ENCODE assay signal across 8 cellular contexts in genomic region chr3:190811775-190812480, GRCh38. TPM values are rescaled to one million over a fixed set of nuclear protein-coding genes. Genes with fewer than 3 reads are reported as not detected.
DNase-seq lines count a peak whose midpoint lies in the region; ATAC-seq, FAIRE-seq and TF ChIP-seq lines count a peak whose summit lies in the region.

No MANE protein-coding gene starts in this region.

- TF ChIP-seq EP300 in HepG2 (IDR thresholded peaks at IDR 0.05; ENCODE audit: low read depth in 2 of 2, low read length in 2 of 2), result no peak
- TF ChIP-seq EP300 in HepG2 (CRISPR knock-in tag; IDR thresholded peaks at IDR 0.05; ENCODE audit: borderline replicate concordance), result no peak

- intact Hi-C loops in MCF 10A (cut with micrococcal nuclease) (loop anchor here (1.0 to 2.0 kb wide), 4 partner anchors 53 to 239 kb away; no protein-coding TSS in a partner anchor), HepG2 (cut with micrococcal nuclease; ENCODE audit: unreplicated experiment) (loop anchor here (1.0 to 5.0 kb wide), 2 partner anchors 55 to 239 kb away; no protein-coding TSS in a partner anchor)
- intact Hi-C loops in CD8-positive, alpha-beta T cell (cut with DNase I, micrococcal nuclease), result no loop called here

- in situ Hi-C loops in HepG2 (cut with HindIII; ENCODE audit: extremely low pct_ligation_motif_present, low pct_unique_long_range_greater_than_20kb), result no loop called here

- BruUV-seq in MCF 10A (replicated peaks; lab: Mats Ljungman, UMichigan) (no TSS peak), HepG2 (replicated peaks; lab: Mats Ljungman, UMichigan) (no TSS peak)

- ATAC-seq in GM18519 (IDR thresholded peaks at IDR 0.05; ENCODE audit: low FRiP score, unreplicated experiment), result peak; percentile 61
- ATAC-seq in HG03196 (IDR thresholded peaks at IDR 0.05; ENCODE audit: unreplicated experiment), result peak; percentile 61
- peak; percentile 91 for ATAC-seq in HepG2
- no peak for ATAC-seq in CD8-positive, alpha-beta T cell

- POLR2A ChIA-PET in MCF 10A (lab: Yijun Ruan, JAX), result interaction anchor here (1.1 to 1.6 kb wide), 2 partner anchors 41 to 239 kb away, joined by 3 to 7 read pairs; no protein-coding TSS in a partner anchor
- POLR2A ChIA-PET in HepG2 (lab: Yijun Ruan, JAX), result no interaction called here
- POLR2A ChIA-PET in CD8-positive, alpha-beta T cell (lab: Charles Lee), result interaction anchor here (0.6 kb wide), 1 partner anchor 212 kb away, joined by 3 read pairs; no protein-coding TSS in a partner anchor

- no peaks in the 10 kb centered on the region for H3K36me3 Mint-ChIP-seq in MCF 10A (ENCODE audit: insufficient read depth, unreplicated experiment)
- no peaks in the 10 kb centered on the region for H3K36me3 Mint-ChIP-seq in CD8-positive, alpha-beta T cell

- H3K9me3 Mint-ChIP-seq in MCF 10A (ENCODE audit: unreplicated experiment), result peaks cover 3% of the 10 kb centered on the region
- peaks cover under 1% of the 10 kb centered on the region for H3K9me3 Mint-ChIP-seq in CD8-positive, alpha-beta T cell

- H3K4me1 Mint-ChIP-seq in MCF 10A (ENCODE audit: insufficient read depth, unreplicated experiment), result peaks cover 12% of the 10 kb centered on the region
- H3K4me1 Mint-ChIP-seq in CD8-positive, alpha-beta T cell (ENCODE audit: low read depth), result no peaks in the 10 kb centered on the region

- peak overlapping the region in 2 of 3 experiments; percentile 20 to 32; a peak in 2 of 6 replicates for H3K4me3 ChIP-seq in HepG2 (replicated peaks in 1 of 3; ENCODE audit: insufficient read depth in 1 of 3, low read depth in 2 of 3, low read length in 3 of 3)
- H3K4me3 ChIP-seq in CD8-positive, alpha-beta T cell (ENCODE audit: low read depth, low read length), result no peak overlapping the region

- H2AFZ ChIP-seq in HepG2 (ENCODE audit: low read length), result no peak overlapping the region

- TF ChIP-seq CTCF in MCF 10A (IDR thresholded peaks at IDR 0.05; ENCODE audit: unreplicated experiment) (peak; percentile 76), HepG2 (CRISPR knock-in tag; IDR thresholded peaks at IDR 0.05) (peak; percentile 74)
- no peak for TF ChIP-seq CTCF in CD8-positive, alpha-beta T cell (IDR thresholded peaks at IDR 0.05)

- no peaks in the 10 kb centered on the region for H3K27me3 ChIP-seq in HepG2 (ENCODE audit: control insufficient read depth in 1 of 2, insufficient read depth in 2 of 2, low read length in 2 of 2)
- H3K27me3 ChIP-seq in CD8-positive, alpha-beta T cell (ENCODE audit: insufficient read depth, low read length), result no peaks in the 10 kb centered on the region

- no peak for TF ChIP-seq RAD21 in HepG2 (CRISPR knock-in tag; IDR thresholded peaks at IDR 0.05)

- H3K9me3 ChIP-seq in HepG2 (ENCODE audit: low read length), result no peaks in the 10 kb centered on the region
- no peaks in the 10 kb centered on the region for H3K9me3 ChIP-seq in CD8-positive, alpha-beta T cell (ENCODE audit: low read length)

- DNase-seq in Ammon's horn (ENCODE audit: low spot score) (peak; percentile 83), NCI-H526 (lab: John Stamatoyannopoulos, UW) (peak; percentile 45 to 69), MCF 10A (ENCODE audit: unreplicated experiment) (peak; percentile 84), HepG2 (ENCODE audit: low spot score) (peak; percentile 54), KG1 (lab: John Stamatoyannopoulos, UW) (no peak)
- DNase-seq in CD8-positive, alpha-beta T cell, result no peak

- peaks cover 12% of the 10 kb centered on the region for H3K4me1 ChIP-seq in HepG2 (ENCODE audit: insufficient read depth, low read length)
- H3K4me1 ChIP-seq in CD8-positive, alpha-beta T cell (ENCODE audit: insufficient read depth, low read length), result no peaks in the 10 kb centered on the region

- H3K27ac ChIP-seq in HepG2 (ENCODE audit: extremely low read length, insufficient read depth, low read length), result no peak overlapping the region
- H3K27ac ChIP-seq in CD8-positive, alpha-beta T cell (ENCODE audit: low read depth, low read length), result no peak overlapping the region

- CTCF ChIA-PET in MCF 10A (lab: Yijun Ruan, JAX), result interaction anchor here (0.5 to 4.2 kb wide), 38 partner anchors 9 to 748 kb away, joined by 3 to 45 read pairs (median 4); partner anchors contain the start of gene GMNC
- CTCF ChIA-PET in HepG2 (lab: Yijun Ruan, JAX; ENCODE audit: low intra/inter-chr PET ratio, low total read pairs), result interaction anchor here (2.1 kb wide), 1 partner anchor 240 kb away, joined by 16 read pairs; no protein-coding TSS in a partner anchor
- CTCF ChIA-PET in CD8-positive, alpha-beta T cell (lab: Charles Lee), result no interaction called here

- TF ChIP-seq POLR2A in HepG2 (IDR thresholded peaks at IDR 0.05; ENCODE audit: insufficient read depth in 1 of 2, low read depth in 2 of 2, low read length in 2 of 2), result no peak

- WGBS in HepG2 (ENCODE audit: low lambda C conversion rate), result 4% methylated on average over 14 of the region's 14 CpGs

- peak overlapping the region; percentile 52 for H3K4me2 ChIP-seq in HepG2 (ENCODE audit: low read depth, low read length)

- no peaks in the 10 kb centered on the region for H3K79me2 ChIP-seq in HepG2 (ENCODE audit: insufficient read depth, low read length)

- FAIRE-seq in HepG2 (lab: Jason Lieb, UNC), result peak; percentile 40

- H4K20me1 ChIP-seq in HepG2 (ENCODE audit: insufficient read depth, low read length), result no peaks in the 10 kb centered on the region

- H3K27ac Mint-ChIP-seq in MCF 10A (ENCODE audit: low read depth, unreplicated experiment), result peak overlapping the region; percentile 36
- no peak overlapping the region for H3K27ac Mint-ChIP-seq in CD8-positive, alpha-beta T cell

- no peaks in the 10 kb centered on the region for H3K27me3 Mint-ChIP-seq in MCF 10A (ENCODE audit: insufficient read depth, unreplicated experiment)
- no peaks in the 10 kb centered on the region for H3K27me3 Mint-ChIP-seq in CD8-positive, alpha-beta T cell (ENCODE audit: low read depth)

- no peaks in the 10 kb centered on the region for H3K36me3 ChIP-seq in HepG2 (replicated peaks in 1 of 2; ENCODE audit: control insufficient read depth in 1 of 2, insufficient read depth in 2 of 2, low read length in 2 of 2)
- H3K36me3 ChIP-seq in CD8-positive, alpha-beta T cell (ENCODE audit: insufficient read depth, low read length), result no peaks in the 10 kb centered on the region

- peak overlapping the region; percentile 64 for H3K4me3 Mint-ChIP-seq in MCF 10A (ENCODE audit: unreplicated experiment)
- no peak overlapping the region for H3K4me3 Mint-ChIP-seq in CD8-positive, alpha-beta T cell

- no peak overlapping the region for H3K9ac ChIP-seq in HepG2 (ENCODE audit: insufficient read depth, low read depth, low read length)

TF ChIP-seq in HepG2, 621 proteins besides CTCF, POLR2A, EP300 and RAD21 (continues in another document):
- peak; percentile 38; the same call in 1 of the 2 replicates for TF ChIP-seq FOXP4 (CRISPR knock-in tag; IDR thresholded peaks at IDR 0.05)
- TF ChIP-seq STAG1 (CRISPR knock-in tag; IDR thresholded peaks at IDR 0.05), result peak; percentile 63
- TF ChIP-seq BHLHE40 (IDR thresholded peaks at IDR 0.05; ENCODE audit: low read length), result 0 out of 2 replicates have a peak, but pooled peaks have one; percentile 9
- TF ChIP-seq SRSF9 (IDR thresholded peaks at IDR 0.05; ENCODE audit: borderline replicate concordance, insufficient read depth, low read depth, low read length, poor library complexity, severe bottlenecking), result no peak
- peak; percentile 13; the same call in 1 of the 2 replicates for TF ChIP-seq CEBPB (IDR thresholded peaks at IDR 0.05; ENCODE audit: borderline replicate concordance, low read depth, low read length)
- no peak for TF ChIP-seq ETV6 (CRISPR knock-in tag; conservative IDR thresholded peaks at IDR 0.05)
- TF ChIP-seq ARID2 (CRISPR knock-in tag; IDR thresholded peaks at IDR 0.05; ENCODE audit: borderline replicate concordance), result no peak
- no peak for TF ChIP-seq FOXA1 (IDR thresholded peaks at IDR 0.05)
- peak; percentile 91 for TF ChIP-seq FOXA1 (CRISPR knock-in tag; IDR thresholded peaks at IDR 0.05)

RNA-seq across cellular contexts. Expression of gene GMNC, which starts 50.6 kb away (rescaled TPM):
- total RNA-seq in MCF 10A (2022) (not detected in 2 replicates), HepG2 (2016; rRNA removed; fragmentation: Illumina TruSeq; extraction: Trizol) (not detected in 2 replicates)
- not detected in 2 replicates for total RNA-seq in HepG2 (2016; cell fraction: cytosol; rRNA removed; fragmentation: Illumina TruSeq; extraction: Trizol; ENCODE audit: low read depth)
- not detected in 2 replicates for total RNA-seq in HepG2 (2016; cell fraction: insoluble cytoplasmic fraction; rRNA removed; fragmentation: Illumina TruSeq; extraction: Trizol)
- not detected in 2 replicates for total RNA-seq in HepG2 (2016; cell fraction: membrane; rRNA removed; fragmentation: Illumina TruSeq; extraction: Trizol)
- total RNA-seq in HepG2 (2016; cell fraction: nucleus; rRNA removed; fragmentation: Illumina TruSeq; extraction: Trizol), result not detected in 2 replicates
- not detected in 2 replicates for polyA plus RNA-seq in HepG2 (2011; rRNA removed)
- not detected in 2 replicates for polyA plus RNA-seq in HepG2 (2011; cell fraction: cytosol; rRNA removed)
- not detected in 2 replicates for polyA plus RNA-seq in HepG2 (2011; cell fraction: nucleus; rRNA removed)
- not detected in 2 replicates for polyA plus RNA-seq in HepG2 (2012)
- polyA plus RNA-seq in HepG2 (2016; cell fraction: cytosol; fragmentation: Illumina TruSeq; extraction: Trizol; ENCODE audit: low read depth), result not detected in 2 replicates
- polyA plus RNA-seq in HepG2 (2016; cell fraction: insoluble cytoplasmic fraction; fragmentation: Illumina TruSeq; extraction: Trizol; ENCODE audit: low read depth), result not detected in 2 replicates
- polyA plus RNA-seq in HepG2 (2016; cell fraction: membrane; fragmentation: Illumina TruSeq; extraction: Trizol; ENCODE audit: low read depth), result not detected in 2 replicates
- polyA plus RNA-seq in HepG2 (2016; cell fraction: nucleus; fragmentation: Illumina TruSeq; extraction: Trizol; ENCODE audit: insufficient read depth, low read depth), result not detected in 2 replicates
- polyA minus RNA-seq in HepG2 (2011; rRNA and poly(A)+ RNA removed; ENCODE audit: low replicate concordance), result not detected in 2 replicates
- polyA minus RNA-seq in HepG2 (2011; cell fraction: cytosol; rRNA and poly(A)+ RNA removed), result not detected in 2 replicates
- not detected in 2 replicates for polyA minus RNA-seq in HepG2 (2011; cell fraction: nucleus; rRNA and poly(A)+ RNA removed)
- total RNA-seq in CD8-positive, alpha-beta T cell, result not detected

Comparison
In these comparisons a context has a peak if more than half of its experiments do, and no peak if none do; other contexts are left out.
1. DNase-seq: peak in Ammon's horn (single experiment), NCI-H526 (2 of 2), MCF 10A (single experiment) and HepG2 (single experiment); none in CD8-positive, alpha-beta T cell (0 of 7) and KG1 (single experiment).
2. intact Hi-C loops: an anchor here in MCF 10A (1.0 to 2.0 kb wide) and HepG2 (1.0 to 5.0 kb wide); none called in CD8-positive, alpha-beta T cell.